In genomic region chr11:68804786-68805185, GRCh38 we compare ENCODE assay signal across 22 cellular contexts. TPM values are rescaled to one million over a fixed set of nuclear protein-coding genes. Genes with fewer than 3 reads are reported as not detected.
"Had no signal": no experiment of that assay in that cellular context is flagged by ENCODE, and none has a peak within 500 bp of the region (broad histone marks: within the 10 kb centered on the region; RNA-seq: fewer than 3 reads in every experiment).

No MANE protein-coding gene starts in this region.

- DNase-seq: activated CD4-positive, alpha-beta T cell treated with anti-CD3 and anti-CD28 coated beads, Interleukin-2, amount 10 ng/mL, durations not matched to agents 24 days and 14 days; activated CD8-positive, alpha-beta memory T cell treated with anti-CD3 and anti-CD28 coated beads, Interleukin-2, amount 50 U/mL, for 4 hours; activated effector memory CD4-positive, alpha-beta T cell treated with Interleukin-2 at 50 U/mL for 16 hours; activated naive CD4-positive, alpha-beta T cell treated with anti-CD3 and anti-CD28 coated beads, Interleukin-2, amount 10 ng/mL, durations not matched to agents 7 days and 5 days; activated naive CD8-positive, alpha-beta T cell treated with anti-CD3 and anti-CD28 coated beads, Interleukin-2, amount 50 U/mL, for 24 hours; activated T-cell treated with anti-CD3 and anti-CD28 coated beads, Interleukin-2, amount 50 U/mL, for 48 hours; anterior cingulate cortex; central memory CD4-positive, alpha-beta T cell; erythroblast; foreskin melanocyte; head of caudate nucleus; left lung; midbrain; T1000; uterus had no signal

- H3K4me1 ChIP-seq: uterus had no signal

- H3K4me3 ChIP-seq: coronary artery, left lung, tibial nerve, uterus had no signal

- FAIRE-seq: endometrium had no signal

- H3K36me3 ChIP-seq: uterus had no signal

- H3K27me3 ChIP-seq: left lung, tibial nerve, uterus had no signal

- H3K27ac ChIP-seq: coronary artery, left lung, tibial nerve, uterus had no signal

- H3K9me3 ChIP-seq: left lung, tibial nerve, uterus had no signal

- ATAC-seq: activated naive CD8-positive, alpha-beta T cell treated with anti-CD3 and anti-CD28 coated beads, Interleukin-2, amount 50 U/mL, for 24 hours; left lung had no signal

RNA-seq across cellular contexts. Expression of gene TESMIN, which starts 53.5 kb away (rescaled TPM):
- total RNA-seq: myocyte, osteoblast, skeletal muscle tissue had no signal
- polyA plus RNA-seq: neural cell had no signal
